3 cellular contexts compared by ENCODE assay signal in genomic region chr15:92323480-92323879, GRCh38.
TF ChIP-seq lines count a peak whose summit lies in the region.

No MANE protein-coding gene starts in this region.

TF ChIP-seq in SK-N-SH, 30 proteins besides CTCF, POLR2A, EP300 and RAD21 (continued from another document):
- no peak for TF ChIP-seq IRF3 (IDR thresholded peaks at IDR 0.05; ENCODE audit: low read depth, low read length)
- TF ChIP-seq CHD2 (IDR thresholded peaks at IDR 0.05; ENCODE audit: low read length, partially characterized antibody), result no peak
- TF ChIP-seq ELF1 (IDR thresholded peaks at IDR 0.05), result no peak
- TF ChIP-seq USF1 (IDR thresholded peaks at IDR 0.05; ENCODE audit: borderline replicate concordance, low read depth), result no peak
- no peak for TF ChIP-seq MXI1 (IDR thresholded peaks at IDR 0.05; ENCODE audit: low read depth, low read length)
- no peak for TF ChIP-seq SMC3 (IDR thresholded peaks at IDR 0.05; ENCODE audit: low read depth, low read length)
- TF ChIP-seq MAX (IDR thresholded peaks at IDR 0.05; ENCODE audit: low read depth), result no peak
- TF ChIP-seq FOSL2 (IDR thresholded peaks at IDR 0.05; ENCODE audit: borderline replicate concordance, low read depth), result no peak
- no peak for TF ChIP-seq YY1 (IDR thresholded peaks at IDR 0.05; ENCODE audit: low read depth)
- no peak for TF ChIP-seq TCF12 (IDR thresholded peaks at IDR 0.05)
- TF ChIP-seq RFX5 (IDR thresholded peaks at IDR 0.05; ENCODE audit: low read length), result no peak
- TF ChIP-seq NFIC (IDR thresholded peaks at IDR 0.05; ENCODE audit: borderline replicate concordance), result no peak
- no peak for TF ChIP-seq RXRA (IDR thresholded peaks at IDR 0.05; ENCODE audit: borderline replicate concordance, low read depth)
- TF ChIP-seq USF2 (IDR thresholded peaks at IDR 0.05; ENCODE audit: borderline replicate concordance, low read depth, low read length), result no peak
- no peak for TF ChIP-seq TEAD4 (IDR thresholded peaks at IDR 0.05; ENCODE audit: borderline replicate concordance, insufficient read depth)
- TF ChIP-seq JUND (IDR thresholded peaks at IDR 0.05), result no peak

TF ChIP-seq in SK-N-SH treated with all-trans-retinoic acid at 6 μM for 48 hours, 23 proteins besides CTCF, POLR2A, EP300 and RAD21 (continued from another document):
- TF ChIP-seq CREB5 (CRISPR knock-in tag; IDR thresholded peaks at IDR 0.05; ENCODE audit: low read depth) (no peak), TSHZ2 (CRISPR knock-in tag; IDR thresholded peaks at IDR 0.05) (no peak), PATZ1 (CRISPR knock-in tag; IDR thresholded peaks at IDR 0.05; ENCODE audit: borderline replicate concordance) (no peak), PPARA (CRISPR knock-in tag; IDR thresholded peaks at IDR 0.05; ENCODE audit: borderline replicate concordance) (no peak), ZNF565 (CRISPR knock-in tag; conservative IDR thresholded peaks at IDR 0.05; ENCODE audit: low read depth) (no peak), GLIS3 (CRISPR knock-in tag; IDR thresholded peaks at IDR 0.05) (no peak)

TF ChIP-seq in GM12878, 131 proteins besides CTCF, POLR2A, EP300 and RAD21:
- no peak for TF ChIP-seq CUX1 (IDR thresholded peaks at IDR 0.05; ENCODE audit: insufficient replicate concordance, low read depth, low read length)
- no peak for TF ChIP-seq KDM1A (IDR thresholded peaks at IDR 0.05; ENCODE audit: borderline replicate concordance)
- no peak for TF ChIP-seq IKZF2 (IDR thresholded peaks at IDR 0.05)
- no peak for TF ChIP-seq TCF3 (IDR thresholded peaks at IDR 0.05; ENCODE audit: borderline replicate concordance, insufficient read depth, low read depth, low read length)
- TF ChIP-seq USF1 (IDR thresholded peaks at IDR 0.05; ENCODE audit: borderline replicate concordance, extremely low read length, insufficient read depth, low read depth, low read length), result peak; percentile 22
TF ChIP-seq in GM12878: peak in this region for 1.
